ENCODE assay signal across 1 cellular context in the genomic region with DNA sequence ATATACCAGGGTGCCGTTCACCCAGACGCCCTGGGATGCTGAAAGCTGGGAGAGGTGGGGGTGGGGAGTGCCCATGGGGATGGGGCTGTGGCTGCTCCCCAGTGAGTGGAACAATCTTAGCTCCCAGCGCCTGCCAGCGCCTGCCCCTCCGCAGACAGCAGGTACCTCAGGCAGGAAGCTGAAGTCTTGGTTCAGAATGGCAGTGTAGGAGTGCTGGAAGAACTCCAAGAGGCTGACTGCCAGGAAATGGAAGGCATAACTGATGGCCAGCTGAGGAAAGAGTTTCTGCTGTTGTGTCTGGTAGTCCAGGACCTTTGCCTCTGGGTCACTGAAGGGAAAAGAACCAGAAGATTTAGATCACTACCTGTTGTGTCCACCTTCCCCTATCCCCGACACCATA.
TF ChIP-seq lines count a peak whose summit lies in the region.

No MANE protein-coding gene starts in this region.

TF ChIP-seq in A549, 52 proteins besides CTCF, POLR2A, EP300 and RAD21 (continued from another document):
- TF ChIP-seq, protein P1, sequence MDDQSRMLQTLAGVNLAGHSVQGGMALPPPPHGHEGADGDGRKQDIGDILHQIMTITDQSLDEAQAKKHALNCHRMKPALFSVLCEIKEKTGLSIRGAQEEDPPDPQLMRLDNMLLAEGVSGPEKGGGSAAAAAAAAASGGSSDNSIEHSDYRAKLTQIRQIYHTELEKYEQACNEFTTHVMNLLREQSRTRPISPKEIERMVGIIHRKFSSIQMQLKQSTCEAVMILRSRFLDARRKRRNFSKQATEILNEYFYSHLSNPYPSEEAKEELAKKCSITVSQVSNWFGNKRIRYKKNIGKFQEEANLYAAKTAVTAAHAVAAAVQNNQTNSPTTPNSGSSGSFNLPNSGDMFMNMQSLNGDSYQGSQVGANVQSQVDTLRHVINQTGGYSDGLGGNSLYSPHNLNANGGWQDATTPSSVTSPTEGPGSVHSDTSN (IDR thresholded peaks at IDR 0.05) = no peak
- TF ChIP-seq HOXB13 (CRISPR knock-in tag; IDR thresholded peaks at IDR 0.05; ENCODE audit: low read depth) (no peak), EHF (CRISPR knock-in tag; IDR thresholded peaks at IDR 0.05) (no peak)
